ENCODE assay signal across 8 cellular contexts in the genomic region with DNA sequence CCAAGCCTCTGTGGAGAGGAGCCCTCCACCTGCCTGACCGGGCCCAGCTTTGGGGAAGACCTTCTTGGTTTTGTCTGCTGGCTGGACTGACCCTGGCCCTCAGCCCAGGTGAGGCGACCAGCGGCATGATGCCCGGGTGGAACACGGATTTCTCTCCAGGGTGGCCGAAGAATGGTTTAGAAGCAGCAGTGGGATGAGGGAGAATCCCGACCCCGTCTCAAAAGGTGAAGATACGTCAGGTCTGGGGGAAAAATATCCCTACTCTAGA. TPM values are rescaled to one million over a fixed set of nuclear protein-coding genes. Genes with fewer than 3 reads are reported as not detected.
DNase-seq lines count a peak whose midpoint lies in the region; ATAC-seq and TF ChIP-seq lines count a peak whose summit lies in the region.

No MANE protein-coding gene starts in this region.

- peak overlapping the region; percentile 85 to 90 for H3K4me3 ChIP-seq in duodenal mucosa (ENCODE audit: low read depth in 1 of 2, low read length in 2 of 2)

- H3K9me3 Mint-ChIP-seq in CD4-positive, alpha-beta T cell: no peaks in the 10 kb centered on the region
- no peaks in the 10 kb centered on the region for H3K9me3 Mint-ChIP-seq in neural crest cell

- POLR2A ChIA-PET in CD4-positive, alpha-beta T cell (lab: Charles Lee): no interaction called here

- CTCF ChIA-PET in CD4-positive, alpha-beta T cell (lab: Charles Lee): no interaction called here

- no peak for ATAC-seq in CD4-positive, alpha-beta T cell (ENCODE audit: poor library complexity)
- ATAC-seq in GM18867 (IDR thresholded peaks at IDR 0.05; ENCODE audit: unreplicated experiment): no peak
- ATAC-seq in HG02981 (IDR thresholded peaks at IDR 0.05; ENCODE audit: unreplicated experiment): no peak
- no peak for ATAC-seq in HG03045 (IDR thresholded peaks at IDR 0.05; ENCODE audit: unreplicated experiment)

- H3K36me3 ChIP-seq in KOPT-K1 (ENCODE audit: insufficient read depth, low read length): peaks cover 12% of the 10 kb centered on the region; the same call in 1 of the 2 replicates
- H3K36me3 ChIP-seq in duodenal mucosa (ENCODE audit: control insufficient read depth in 1 of 2, insufficient read depth in 2 of 2, low read length in 2 of 2): no peaks in the 10 kb centered on the region

- peaks cover 17 to 20% of the 10 kb centered on the region in 2 donors for H3K4me1 ChIP-seq in duodenal mucosa (ENCODE audit: control insufficient read depth in 1 of 2, insufficient read depth in 2 of 2, low read length in 2 of 2)

- peak overlapping the region; percentile 89 for H3K27ac ChIP-seq in CD4-positive, alpha-beta T cell (ENCODE audit: low read depth, low read length)
- H3K27ac ChIP-seq in KOPT-K1 (ENCODE audit: low read depth, low read length, poor library complexity, severe bottlenecking) (peak overlapping the region; percentile 94), duodenal mucosa (ENCODE audit: low read depth, low read length) (peak overlapping the region; percentile 83)

- no peak for DNase-seq in CD4-positive, alpha-beta T cell
- DNase-seq in neural crest cell (ENCODE audit: low read depth, low spot score) (no peak), NCI-H1694 treated with DMSO at 0.1 percent for 48 hours (lab: John Stamatoyannopoulos, UW) (no peak)

- peaks cover 24% of the 10 kb centered on the region for H3K4me1 Mint-ChIP-seq in CD4-positive, alpha-beta T cell (ENCODE audit: low read depth)
- peaks cover 29% of the 10 kb centered on the region for H3K4me1 Mint-ChIP-seq in neural crest cell

- H3K9ac ChIP-seq in duodenal mucosa (ENCODE audit: low read depth in 1 of 2, low read length in 2 of 2): peak overlapping the region; percentile 84 to 97

- peak overlapping the region; percentile 92 for H3K4me3 Mint-ChIP-seq in CD4-positive, alpha-beta T cell
- peak overlapping the region; percentile 91 for H3K4me3 Mint-ChIP-seq in neural crest cell

- H3K27ac Mint-ChIP-seq in CD4-positive, alpha-beta T cell: peak overlapping the region; percentile 93
- H3K27ac Mint-ChIP-seq in neural crest cell (ENCODE audit: unreplicated experiment): peak overlapping the region; percentile 96

- H3K9me3 ChIP-seq in CD4-positive, alpha-beta T cell (ENCODE audit: control insufficient read depth, low read length): no peaks in the 10 kb centered on the region
- peaks cover 4% of the 10 kb centered on the region for H3K9me3 ChIP-seq in KOPT-K1 (ENCODE audit: insufficient read depth, low read length, poor library complexity, severe bottlenecking)
- H3K9me3 ChIP-seq in duodenal mucosa (ENCODE audit: control insufficient read depth in 1 of 2, low read length in 2 of 2): no peaks in the 10 kb centered on the region

- no peaks in the 10 kb centered on the region for H3K27me3 Mint-ChIP-seq in CD4-positive, alpha-beta T cell
- peaks cover 2% of the 10 kb centered on the region for H3K27me3 Mint-ChIP-seq in neural crest cell (ENCODE audit: low read depth)

- intact Hi-C loops in CD4-positive, alpha-beta T cell (cut with DNase I, micrococcal nuclease): no loop called here

- peaks cover 4% of the 10 kb centered on the region for H3K36me3 Mint-ChIP-seq in CD4-positive, alpha-beta T cell (ENCODE audit: low read depth)
- H3K36me3 Mint-ChIP-seq in neural crest cell (ENCODE audit: low read depth): peaks cover 3% of the 10 kb centered on the region

- H3K27me3 ChIP-seq in CD4-positive, alpha-beta T cell (ENCODE audit: control insufficient read depth, insufficient read depth, low read length): no peaks in the 10 kb centered on the region
- H3K27me3 ChIP-seq in duodenal mucosa (ENCODE audit: control insufficient read depth in 1 of 2, insufficient read depth in 2 of 2, low read length in 2 of 2): no peaks in the 10 kb centered on the region

- no peak for TF ChIP-seq CTCF in CD4-positive, alpha-beta T cell (IDR thresholded peaks at IDR 0.05)
- no peak for TF ChIP-seq CTCF in neural crest cell (conservative IDR thresholded peaks at IDR 0.05)

RNA-seq across cellular contexts. Expression of a gene that starts 15.7 kb away (rescaled TPM):
- 1 to 10 TPM; 2.9 to 3.0 TPM for total RNA-seq in CD4-positive, alpha-beta T cell
- total RNA-seq in neural crest cell: 2.2 and 2.7 TPM in 2 replicates

RNA-seq across cellular contexts. Expression of a gene that starts 21.1 kb away (rescaled TPM):
- total RNA-seq in CD4-positive, alpha-beta T cell: 10 to 100 TPM; 58.8 to 66.5 TPM
- 179 and 191 TPM in 2 replicates for total RNA-seq in neural crest cell

RNA-seq across cellular contexts. Expression of a gene that starts 48.5 kb away (rescaled TPM):
- 1 to 10 TPM; 4.4 to 4.7 TPM for total RNA-seq in CD4-positive, alpha-beta T cell
- 14.0 and 14.4 TPM in 2 replicates for total RNA-seq in neural crest cell
